In genomic region chr1:151944859-151945575, GRCh38 we compare ENCODE assay signal across 9 cellular contexts. TPM values are rescaled to one million over a fixed set of nuclear protein-coding genes. Genes with fewer than 3 reads are reported as not detected.
DNase-seq lines count a peak whose midpoint lies in the region; ATAC-seq and TF ChIP-seq lines count a peak whose summit lies in the region.
"Had no signal": no experiment of that assay in that cellular context is flagged by ENCODE, and none has a peak within 500 bp of the region (broad histone marks: within the 10 kb centered on the region; RNA-seq: fewer than 3 reads in every experiment).

No MANE protein-coding gene starts in this region.

- no peak for ATAC-seq in natural killer cell

- no peaks in the 10 kb centered on the region for H3K9me3 ChIP-seq in MG63

- peak; percentile 63 for DNase-seq in CD14-positive monocyte (ENCODE audit: low spot score)
- DNase-seq in MG63: peak; percentile 19
- no peak for DNase-seq in coronary artery (ENCODE audit: low spot score)
- DNase-seq in natural killer cell: no peak
- no peak for DNase-seq in NCI-H526 treated with DMSO at 0.1 percent for 48 hours (lab: John Stamatoyannopoulos, UW)
- DNase-seq in GM20000 (ENCODE audit: low spot score): no peak
- no peak for DNase-seq in iPS-NIHi7 (ENCODE audit: extremely low spot score)
- no peak for DNase-seq in pons (ENCODE audit: low spot score)
- DNase-seq: hippocampal formation had no signal

- H3K4me3 Mint-ChIP-seq in CD14-positive monocyte: peak overlapping the region; percentile 40 to 77
- peak overlapping the region; percentile 86 for H3K4me3 Mint-ChIP-seq in natural killer cell

- TF ChIP-seq CTCF in CD14-positive monocyte (IDR thresholded peaks at IDR 0.05) (no peak), coronary artery (IDR thresholded peaks at IDR 0.05) (no peak), natural killer cell (IDR thresholded peaks at IDR 0.05) (no peak), GM20000 (IDR thresholded peaks at IDR 0.05; ENCODE audit: extremely low read depth, missing control alignments) (no peak)

- no peaks in the 10 kb centered on the region for H3K36me3 ChIP-seq in MG63

- peak overlapping the region; percentile 64 to 85 for H3K27ac ChIP-seq in coronary artery

- H3K4me1 Mint-ChIP-seq in CD14-positive monocyte (peaks cover 62% of the 10 kb centered on the region), natural killer cell (peaks cover 23 to 43% of the 10 kb centered on the region in 2 donors)

- H3K36me3 Mint-ChIP-seq in CD14-positive monocyte (peaks cover 6% of the 10 kb centered on the region in 2 donors), natural killer cell (no peaks in the 10 kb centered on the region)

- H3K27me3 ChIP-seq in MG63: no peaks in the 10 kb centered on the region

- H3K27me3 Mint-ChIP-seq in CD14-positive monocyte (ENCODE audit: low read depth in 3 of 3) (peaks cover 0 to 12% (median 0%) of the 10 kb centered on the region in 3 donors), natural killer cell (ENCODE audit: low read depth in 2 of 2) (peaks cover 0 to 3% of the 10 kb centered on the region in 2 donors)

- intact Hi-C loops in CD14-positive monocyte (cut with micrococcal nuclease): loop anchor here (2.0 to 5.0 kb wide), 2 partner anchors 48 to 102 kb away; partner anchors contain the start of gene S100A10 (in 1 of the 2)
- intact Hi-C loops in natural killer cell (cut with micrococcal nuclease): loop anchor here (2.0 to 5.0 kb wide), 3 partner anchors 38 to 102 kb away; partner anchors contain the start of gene THEM4

- peak overlapping the region; percentile 97 to 100 (median 99) for H3K27ac Mint-ChIP-seq in CD14-positive monocyte
- H3K27ac Mint-ChIP-seq in natural killer cell: peak overlapping the region; percentile 89 to 95

- no peak overlapping the region for H3K4me3 ChIP-seq in MG63
- H3K4me3 ChIP-seq in coronary artery: no peak overlapping the region

- H3K9me3 Mint-ChIP-seq in CD14-positive monocyte (peaks cover 0 to 5% (median 0%) of the 10 kb centered on the region in 7 donors), natural killer cell (no peaks in the 10 kb centered on the region)

RNA-seq across cellular contexts. Expression of gene THEM4, which starts 35.7 kb away (rescaled TPM):
- 1 to 10 TPM; 3.7 to 4.6 TPM for polyA plus RNA-seq in CD14-positive monocyte
- total RNA-seq in MG63 (2014; rRNA removed; shearing (Covaris generic); ENCODE audit: low replicate concordance): 22.9 and 30.2 TPM in 2 replicates
- total RNA-seq in natural killer cell: 10 to 100 TPM; 11.9 to 16.2 (median 15.5) TPM

RNA-seq across cellular contexts. Expression of gene S100A10, which starts 48.6 kb away (rescaled TPM):
- polyA plus RNA-seq in CD14-positive monocyte: 1,000 to 10,000 TPM; 2,129 to 2,138 TPM
- total RNA-seq in MG63 (2014; rRNA removed; shearing (Covaris generic); ENCODE audit: low replicate concordance): 213 and 271 TPM in 2 replicates
- total RNA-seq in natural killer cell: 100 to 1,000 TPM; 142 to 200 (median 183) TPM

Comparison
In these comparisons a context has a peak if more than half of its experiments do, and no peak if none do; other contexts are left out.
1. DNase-seq: peak in CD14-positive monocyte (single experiment) and MG63 (single experiment); none in coronary artery (single experiment), natural killer cell (single experiment), NCI-H526 treated with DMSO at 0.1 percent for 48 hours (single experiment), GM20000 (single experiment), iPS-NIHi7 (single experiment) and pons (single experiment).